Comparison of ENCODE assay signal across 14 cellular contexts in the genomic region with DNA sequence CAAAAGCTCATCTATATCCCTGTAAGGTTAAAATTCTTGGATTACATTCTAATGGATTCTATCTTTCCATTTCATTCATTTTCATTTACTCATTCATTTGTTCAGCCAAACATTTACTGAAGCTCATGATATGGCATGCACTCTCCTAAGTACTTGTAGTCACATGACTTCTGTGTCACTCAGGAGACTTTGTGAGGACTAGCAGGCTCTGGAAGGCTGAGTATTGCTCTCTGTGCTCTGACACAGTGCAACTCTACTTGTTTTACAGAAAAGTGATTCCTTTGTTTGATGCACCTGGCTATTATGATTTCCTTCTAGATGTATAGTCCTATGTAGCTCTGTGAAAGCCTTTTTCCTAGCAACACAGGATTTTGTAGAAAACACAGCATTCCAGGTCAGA. TPM values are rescaled to one million over a fixed set of nuclear protein-coding genes. Genes with fewer than 3 reads are reported as not detected.
"Had no signal": no experiment of that assay in that cellular context is flagged by ENCODE, and none has a peak within 500 bp of the region (broad histone marks: within the 10 kb centered on the region; RNA-seq: fewer than 3 reads in every experiment).

No MANE protein-coding gene starts in this region.

- H3K4me3 ChIP-seq: body of pancreas, thoracic aorta had no signal

- H3K27ac Mint-ChIP-seq: activated naive CD8-positive, alpha-beta T cell treated with anti-CD3 and anti-CD28 coated beads for 36 hours; activated T-helper 1 cell treated with anti-CD3 and anti-CD28 coated beads, Interleukin-12 subunit alpha, Interleukin-12 subunit beta, Interleukin-2, Interleukin-4 antibody, amounts not matched to agents 30 ng/mL and 10 ng/mL and 1 ng/mL, durations not matched to agents 14 hours and 24 hours and 36 hours; stimulated activated effector memory CD8-positive, alpha-beta T cell treated with anti-CD3 and anti-CD28 coated beads, Interleukin-12 subunit alpha, Interleukin-12 subunit beta, amount 100 ng/mL, for 72 hours had no signal

- H3K4me3 Mint-ChIP-seq: activated naive CD8-positive, alpha-beta T cell treated with anti-CD3 and anti-CD28 coated beads for 36 hours; activated T-helper 1 cell treated with anti-CD3 and anti-CD28 coated beads, Interleukin-12 subunit alpha, Interleukin-12 subunit beta, Interleukin-2, Interleukin-4 antibody, amounts not matched to agents 30 ng/mL and 10 ng/mL and 1 ng/mL, durations not matched to agents 14 hours and 24 hours and 36 hours; stimulated activated effector memory CD8-positive, alpha-beta T cell treated with anti-CD3 and anti-CD28 coated beads, Interleukin-12 subunit alpha, Interleukin-12 subunit beta, amount 100 ng/mL, for 72 hours had no signal

- H3K27me3 ChIP-seq: body of pancreas had no signal

- H3K4me1 ChIP-seq: body of pancreas, parathyroid adenoma had no signal

- H3K27ac ChIP-seq: body of pancreas, epithelial cell of prostate, neutrophil, parathyroid adenoma, thoracic aorta had no signal

- ATAC-seq: body of pancreas; stimulated activated effector memory CD8-positive, alpha-beta T cell treated with anti-CD3 and anti-CD28 coated beads, Interleukin-12 subunit alpha, Interleukin-12 subunit beta, amount 100 ng/mL, for 72 hours had no signal

- DNase-seq: activated CD4-positive, CD25-positive, alpha-beta regulatory T cell treated with anti-CD3 and anti-CD28 coated beads, Interleukin-2, amount 50 U/mL, for 72 hours; activated naive CD8-positive, alpha-beta T cell treated with anti-CD3 and anti-CD28 coated beads for 36 hours; amygdala; body of pancreas; cortex of kidney; effector memory CD4-positive, alpha-beta T cell; kidney glomerular epithelial cell had no signal

- H3K36me3 Mint-ChIP-seq: activated naive CD8-positive, alpha-beta T cell treated with anti-CD3 and anti-CD28 coated beads for 36 hours; stimulated activated effector memory CD8-positive, alpha-beta T cell treated with anti-CD3 and anti-CD28 coated beads, Interleukin-12 subunit alpha, Interleukin-12 subunit beta, amount 100 ng/mL, for 72 hours had no signal

- H3K27me3 Mint-ChIP-seq: activated naive CD8-positive, alpha-beta T cell treated with anti-CD3 and anti-CD28 coated beads for 36 hours had no signal

- H3K4me1 Mint-ChIP-seq: activated naive CD8-positive, alpha-beta T cell treated with anti-CD3 and anti-CD28 coated beads for 36 hours; stimulated activated effector memory CD8-positive, alpha-beta T cell treated with anti-CD3 and anti-CD28 coated beads, Interleukin-12 subunit alpha, Interleukin-12 subunit beta, amount 100 ng/mL, for 72 hours had no signal

- H3K9me3 ChIP-seq: body of pancreas, neutrophil, thoracic aorta had no signal

- H3K36me3 ChIP-seq: neutrophil, thoracic aorta had no signal

- H3K9me3 Mint-ChIP-seq: activated naive CD8-positive, alpha-beta T cell treated with anti-CD3 and anti-CD28 coated beads for 36 hours; activated T-helper 1 cell treated with anti-CD3 and anti-CD28 coated beads, Interleukin-12 subunit alpha, Interleukin-12 subunit beta, Interleukin-2, Interleukin-4 antibody, amounts not matched to agents 30 ng/mL and 10 ng/mL and 1 ng/mL, durations not matched to agents 14 hours and 24 hours and 36 hours had no signal

RNA-seq across cellular contexts. Expression of gene KCTD16, which starts 53.3 kb away (rescaled TPM):
- total RNA-seq: activated T-helper 1 cell treated with anti-CD3 and anti-CD28 coated beads, Interleukin-12 subunit alpha, Interleukin-12 subunit beta, Interleukin-2, Interleukin-4 antibody, amounts not matched to agents 30 ng/mL and 10 ng/mL and 1 ng/mL, durations not matched to agents 14 hours and 24 hours and 36 hours; lower leg skin had no signal
